ENCODE assay signal across 18 cellular contexts in genomic region chr5:14252793-14253192, GRCh38.
"Had no signal": no experiment of that assay in that cellular context is flagged by ENCODE, and none has a peak within 500 bp of the region (broad histone marks: within the 10 kb centered on the region; RNA-seq: fewer than 3 reads in every experiment).

No MANE protein-coding gene starts in this region.

- H3K27me3 ChIP-seq: dorsolateral prefrontal cortex, gastrocnemius medialis, heart right ventricle, upper lobe of left lung had no signal

- H3K27me3 Mint-ChIP-seq: activated CD8-positive, alpha-beta memory T cell treated with anti-CD3 and anti-CD28 coated beads, Interleukin-2, amount 10 ng/mL, durations not matched to agents 7 days and 5 days had no signal

- DNase-seq: activated CD4-positive, alpha-beta T cell treated with anti-CD3 and anti-CD28 coated beads, Interleukin-2, amount 50 U/mL, for 48 hours; activated CD4-positive, CD25-positive, alpha-beta regulatory T cell treated with anti-CD3 and anti-CD28 coated beads, Interleukin-2, amount 50 U/mL, for 72 hours; activated CD8-positive, alpha-beta memory T cell treated with anti-CD3 and anti-CD28 coated beads, Interleukin-2, amount 10 ng/mL, durations not matched to agents 7 days and 5 days; activated naive CD4-positive, alpha-beta T cell treated with anti-CD3 and anti-CD28 coated beads, Interleukin-2, amount 50 U/mL, for 16 hours; activated T-cell treated with anti-CD3 and anti-CD28 coated beads, Interleukin-2, amount 50 U/mL, for 1 hour; dorsolateral prefrontal cortex; endodermal cell; erythroblast; gastrocnemius medialis; heart right ventricle; left cardiac atrium; lower lobe of right lung; stimulated activated CD4-positive, alpha-beta T cell treated with anti-CD3 and anti-CD28 coated beads, Interleukin-15, amount 100 ng/mL, for 24 hours; stimulated activated CD4-positive, alpha-beta T cell treated with anti-CD3 and anti-CD28 coated beads, Interleukin-4, amount 100 ng/mL, for 24 hours; stimulated activated CD8-positive, alpha-beta memory T cell treated with anti-CD3 and anti-CD28 coated beads, Interleukin-4, amount 100 ng/mL, for 48 hours; stimulated activated naive CD8-positive, alpha-beta T cell treated with anti-CD3 and anti-CD28 coated beads, Interleukin-15, Interleukin-2, amounts not matched to agents 100 U/mL and 50 U/mL, for 24 hours; upper lobe of left lung had no signal

- H3K9me3 ChIP-seq: gastrocnemius medialis, lower lobe of right lung, upper lobe of left lung had no signal

- H3K27ac ChIP-seq: lower lobe of right lung, upper lobe of left lung had no signal

- H3K36me3 Mint-ChIP-seq: activated CD8-positive, alpha-beta memory T cell treated with anti-CD3 and anti-CD28 coated beads, Interleukin-2, amount 10 ng/mL, durations not matched to agents 7 days and 5 days had no signal

- ATAC-seq: activated CD8-positive, alpha-beta memory T cell treated with anti-CD3 and anti-CD28 coated beads, Interleukin-2, amount 10 ng/mL, durations not matched to agents 7 days and 5 days; gastrocnemius medialis; heart right ventricle; left cardiac atrium; lower lobe of right lung; stimulated activated naive CD8-positive, alpha-beta T cell treated with anti-CD3 and anti-CD28 coated beads, Interleukin-15, Interleukin-2, amounts not matched to agents 100 U/mL and 50 U/mL, for 24 hours had no signal

- H3K4me3 ChIP-seq: dorsolateral prefrontal cortex, gastrocnemius medialis, heart right ventricle, lower lobe of right lung, upper lobe of left lung had no signal

- H3K4me3 Mint-ChIP-seq: activated CD8-positive, alpha-beta memory T cell treated with anti-CD3 and anti-CD28 coated beads, Interleukin-2, amount 10 ng/mL, durations not matched to agents 7 days and 5 days; endodermal cell had no signal

- H3K36me3 ChIP-seq: gastrocnemius medialis, heart right ventricle, lower lobe of right lung, upper lobe of left lung had no signal

- H3K27ac Mint-ChIP-seq: activated CD8-positive, alpha-beta memory T cell treated with anti-CD3 and anti-CD28 coated beads, Interleukin-2, amount 10 ng/mL, durations not matched to agents 7 days and 5 days; activated T-helper 2 cell treated with anti-CD3 and anti-CD28 coated beads, Interferon-gamma antibody, Interleukin-2, Interleukin-4, amounts not matched to agents 10 μg/mL and 5 μg/mL and 100 μg/mL, durations not matched to agents 14 hours and 24 hours and 36 hours; endodermal cell had no signal
